ENCODE assay signal across 15 cellular contexts in genomic region chr16:87601322-87602004, GRCh38. TPM values are rescaled to one million over a fixed set of nuclear protein-coding genes. Genes with fewer than 3 reads are reported as not detected.
DNase-seq lines count a peak whose midpoint lies in the region; ATAC-seq, FAIRE-seq and TF ChIP-seq lines count a peak whose summit lies in the region.
"Had no signal": no experiment of that assay in that cellular context is flagged by ENCODE, and none has a peak within 500 bp of the region (broad histone marks: within the 10 kb centered on the region; RNA-seq: fewer than 3 reads in every experiment).

No MANE protein-coding gene starts in this region.

- TF ChIP-seq CTCF in left ventricle myocardium inferior (IDR thresholded peaks at IDR 0.05; ENCODE audit: borderline replicate concordance) (no peak), WTC11 (IDR thresholded peaks at IDR 0.05) (no peak), kidney (IDR thresholded peaks at IDR 0.05; ENCODE audit: borderline replicate concordance, extremely low read depth, insufficient read depth) (no peak), type B pancreatic cell (conservative IDR thresholded peaks at IDR 0.05) (no peak), GM10248 (IDR thresholded peaks at IDR 0.05; ENCODE audit: control extremely low read depth, extremely low read depth, low read depth, missing control alignments) (no peak)

- H3K27me3 Mint-ChIP-seq in WTC11 (ENCODE audit: low read depth), result peaks cover 17% of the 10 kb centered on the region
- H3K27me3 Mint-ChIP-seq in type B pancreatic cell, result peaks cover 38% of the 10 kb centered on the region

- H3K4me3 ChIP-seq in left ventricle myocardium inferior (peak overlapping the region; percentile 33), kidney (ENCODE audit: low read length in 2 of 2) (no peak overlapping the region)
- H3K4me3 ChIP-seq: GM23248, prostate gland had no signal

- peaks cover 6% of the 10 kb centered on the region for H3K9me3 ChIP-seq in left ventricle myocardium inferior (replicated peaks)
- peaks cover 0 to 3% of the 10 kb centered on the region in 2 donors for H3K9me3 ChIP-seq in kidney (ENCODE audit: control insufficient read depth in 1 of 2, low read length in 2 of 2)
- H3K9me3 ChIP-seq: prostate gland had no signal

- H3K4me1 Mint-ChIP-seq in WTC11 (peaks cover 29% of the 10 kb centered on the region), type B pancreatic cell (ENCODE audit: unreplicated experiment) (peaks cover 12% of the 10 kb centered on the region)

- H3K36me3 Mint-ChIP-seq in WTC11 (peaks cover 3% of the 10 kb centered on the region; the same call in 1 of the 2 replicates), type B pancreatic cell (no peaks in the 10 kb centered on the region)

- H3K4me3 Mint-ChIP-seq in WTC11, result peak overlapping the region; percentile 83
- H3K4me3 Mint-ChIP-seq in type B pancreatic cell, result peak overlapping the region; percentile 84

- no peak overlapping the region for H3K27ac ChIP-seq in left ventricle myocardium inferior (replicated peaks)
- no peak overlapping the region for H3K27ac ChIP-seq in kidney (ENCODE audit: low read depth in 2 of 2, low read length in 2 of 2)
- H3K27ac ChIP-seq: GM23248, prostate gland had no signal

- H3K36me3 ChIP-seq in left ventricle myocardium inferior, result no peaks in the 10 kb centered on the region
- no peaks in the 10 kb centered on the region for H3K36me3 ChIP-seq in kidney (ENCODE audit: control insufficient read depth in 1 of 2, insufficient read depth in 2 of 2, low read length in 2 of 2)
- H3K36me3 ChIP-seq: prostate gland had no signal

- POLR2A ChIA-PET in WTC11 (lab: Charles Lee) (interaction anchor here (1.5 kb wide), 1 partner anchor 35 kb away, joined by 3 read pairs; no protein-coding TSS in a partner anchor), GM10248 (lab: Yijun Ruan, JAX) (no interaction called here)

- no peak for ATAC-seq in Right ventricle myocardium superior (ENCODE audit: poor library complexity)
- peak; percentile 20 for ATAC-seq in WTC11

- H3K27ac Mint-ChIP-seq in WTC11 (no peak overlapping the region; the same call in 1 of the 2 replicates), type B pancreatic cell (peak overlapping the region; percentile 70)

- H3K27me3 ChIP-seq in left ventricle myocardium inferior (ENCODE audit: low read depth), result peaks cover 92% of the 10 kb centered on the region

- FAIRE-seq in kidney (lab: Jason Lieb, UNC), result no peak

- peaks cover 8% of the 10 kb centered on the region for H3K4me1 ChIP-seq in left ventricle myocardium inferior
- H3K4me1 ChIP-seq in kidney (ENCODE audit: control insufficient read depth in 1 of 2, insufficient read depth in 1 of 2, low read depth in 1 of 2, low read length in 2 of 2), result peaks cover 0 to 2% of the 10 kb centered on the region in 2 donors
- H3K4me1 ChIP-seq: prostate gland had no signal

- DNase-seq in left ventricle myocardium inferior, result no peak
- no peak for DNase-seq in Right ventricle myocardium superior
- no peak for DNase-seq in WTC11 (ENCODE audit: low spot score)
- peak; percentile 57 for DNase-seq in kidney
- no peak for DNase-seq in type B pancreatic cell (ENCODE audit: extremely low spot score, unreplicated experiment)
- DNase-seq in SHP77 treated with DMSO at 0.1 percent for 48 hours (lab: John Stamatoyannopoulos, UW), result no peak
- no peak for DNase-seq in GM10248 (ENCODE audit: extremely low spot score)
- no peak for DNase-seq in NCI-H345 (lab: John Stamatoyannopoulos, UW)
- DNase-seq: activated CD4-positive, alpha-beta T cell treated with anti-CD3 and anti-CD28 coated beads for 48 hours; activated gamma-delta T cell; EL; erythroblast; GM23248 had no signal

- CTCF ChIA-PET in WTC11 (lab: Charles Lee), result interaction anchor here (0.7 to 6.2 kb wide), 5 partner anchors 13 to 78 kb away, joined by 4 to 50 read pairs (median 5); no protein-coding TSS in a partner anchor
- CTCF ChIA-PET in GM10248 (lab: Yijun Ruan, JAX), result no interaction called here

- intact Hi-C loops in left ventricle myocardium inferior (cut with micrococcal nuclease) (no loop called here), Right ventricle myocardium superior (cut with DNase I) (no loop called here), kidney (cut with DNase I) (no loop called here)

- H3K9me3 Mint-ChIP-seq in WTC11 (no peaks in the 10 kb centered on the region), type B pancreatic cell (no peaks in the 10 kb centered on the region)

- no peak overlapping the region for H3K9ac ChIP-seq in kidney (ENCODE audit: low read length in 2 of 2)
- H3K9ac ChIP-seq: GM23248 had no signal

TF ChIP-seq in WTC11, 78 proteins besides CTCF, POLR2A, EP300 and RAD21:
- TF ChIP-seq KAT7 (CRISPR knock-in tag; IDR thresholded peaks at IDR 0.05; ENCODE audit: borderline replicate concordance) (0 out of 2 replicates have a peak, but pooled peaks have one; percentile 44), ZNF532 (CRISPR knock-in tag; IDR thresholded peaks at IDR 0.05; ENCODE audit: borderline replicate concordance) (no peak), ETV6 (CRISPR knock-in tag; IDR thresholded peaks at IDR 0.05) (peak; percentile 59; the same call in 1 of the 2 replicates)

RNA-seq across cellular contexts. Expression of gene JPH3, which starts 0.8 kb away (rescaled TPM):
- 0.14 TPM for total RNA-seq in left ventricle myocardium inferior
- 0.08 TPM for total RNA-seq in Right ventricle myocardium superior
- 37.9 to 41.2 TPM (median 39.0 TPM) in 3 replicates for total RNA-seq in WTC11 (2021)
- 0.69 TPM for total RNA-seq in kidney
- polyA plus RNA-seq in kidney (ENCODE audit: insufficient read depth, low read depth, low replicate concordance), result not detected
- total RNA-seq in type B pancreatic cell (ENCODE audit: low replicate concordance), result 7.2 and 27.5 TPM in 2 replicates
- total RNA-seq: GM23248, HT-29 had no signal
- polyA plus RNA-seq: GM23248 had no signal
